8 cellular contexts compared by ENCODE assay signal in genomic region chrX:65595460-65595876, GRCh38.
DNase-seq lines count a peak whose midpoint lies in the region; ATAC-seq and TF ChIP-seq lines count a peak whose summit lies in the region.

No MANE protein-coding gene starts in this region.

- peak overlapping the region; percentile 90 to 95 for H3K27ac Mint-ChIP-seq in T-cell

- no peaks in the 10 kb centered on the region for H3K27me3 ChIP-seq in uterus

- no peaks in the 10 kb centered on the region for H3K36me3 Mint-ChIP-seq in T-cell

- H3K9me3 ChIP-seq in uterus = no peaks in the 10 kb centered on the region

- ATAC-seq in HG02642 (IDR thresholded peaks at IDR 0.05; ENCODE audit: poor library complexity, unreplicated experiment) = peak; percentile 83
- ATAC-seq in T-cell (replicated peaks in 1 of 4) = peak; percentile 73 to 90 (median 84)
- ATAC-seq in left cardiac atrium = peak; percentile 90 to 94

- H3K27ac ChIP-seq in uterus = peak overlapping the region; percentile 76

- peaks cover 0 to 4% of the 10 kb centered on the region in 2 donors for H3K4me1 ChIP-seq in uterus

- peaks cover 48 to 55% (median 53%) of the 10 kb centered on the region in 3 donors for H3K4me1 Mint-ChIP-seq in T-cell

- DNase-seq in GM12865 (ENCODE audit: low read depth) (peak; percentile 96), NCI-H128 (lab: John Stamatoyannopoulos, UW; ENCODE audit: unreplicated experiment) (peak; percentile 6), T-cell (peak; percentile 77 to 96 (median 88)), amniotic epithelial cell (ENCODE audit: low read depth) (peak; percentile 91), left cardiac atrium (peak; percentile 98), putamen (ENCODE audit: low spot score) (peak; percentile 78), uterus (peak; percentile 93 to 98)

- TF ChIP-seq CTCF in GM12865 (IDR thresholded peaks at IDR 0.05; ENCODE audit: insufficient read depth, low read depth, low read length, missing control alignments) = peak; percentile 93
- TF ChIP-seq CTCF in uterus (IDR thresholded peaks at IDR 0.05) = peak; percentile 96 to 98 (median 96)

- H3K4me3 ChIP-seq in GM12865 (ENCODE audit: low read depth, low read length) = 0 out of 2 replicates have a peak overlapping the region, but pooled peaks have one; percentile 1
- H3K4me3 ChIP-seq in uterus = no peak overlapping the region

- intact Hi-C loops in left cardiac atrium (cut with DNase I) (loop anchor here (2.0 to 10.0 kb wide), 2 partner anchors 109 to 129 kb away; no protein-coding TSS in a partner anchor), uterus (cut with DNase I; ENCODE audit: low total_unique reads) (no loop called here)

- POLR2A ChIA-PET in T-cell (lab: Charles Lee) = no interaction called here

- H3K4me3 Mint-ChIP-seq in T-cell = peak overlapping the region; percentile 35 to 68 (median 39)

- peak in 1 of 2 donors; percentile 32 for TF ChIP-seq POLR2A in uterus (IDR thresholded peaks at IDR 0.05)

- peaks cover 0 to 5% of the 10 kb centered on the region in 2 donors for H3K27me3 Mint-ChIP-seq in T-cell

- no peaks in the 10 kb centered on the region for H3K36me3 ChIP-seq in uterus

- CTCF ChIA-PET in T-cell (lab: Charles Lee) = interaction anchor here (0.6 to 0.7 kb wide), 3 partner anchors 56 to 150 kb away, joined by 3 to 7 read pairs (median 5); no protein-coding TSS in a partner anchor

- H3K9me3 Mint-ChIP-seq in T-cell = no peaks in the 10 kb centered on the region

Comparison
In these comparisons a context has a peak if more than half of its experiments do, and no peak if none do; other contexts are left out.
1. DNase-seq: peak in every context shown above with its lines; median percentile 98 in left cardiac atrium; 96 in GM12865; 96 in uterus; 91 in amniotic epithelial cell; 88 in T-cell; 78 in putamen; 6 in NCI-H128.